ENCODE assay signal across 8 cellular contexts in genomic region chr6:27138837-27139752, GRCh38.
DNase-seq lines count a peak whose midpoint lies in the region; ATAC-seq, FAIRE-seq and TF ChIP-seq lines count a peak whose summit lies in the region.

No MANE protein-coding gene starts in this region.

- ATAC-seq in GM19328 (IDR thresholded peaks at IDR 0.05; ENCODE audit: unreplicated experiment), result peak; percentile 42
- peak; percentile 43 for ATAC-seq in HG03460 (IDR thresholded peaks at IDR 0.05; ENCODE audit: unreplicated experiment)

- H3K27ac Mint-ChIP-seq in brain, result peak overlapping the region; percentile 92 to 100 (median 97)

- H3K27me3 Mint-ChIP-seq in brain, result peaks cover 15% of the 10 kb centered on the region

- no peaks in the 10 kb centered on the region for H3K36me3 Mint-ChIP-seq in brain

- peaks cover 8% of the 10 kb centered on the region for H3K4me1 ChIP-seq in BE2C
- no peaks in the 10 kb centered on the region for H3K4me1 ChIP-seq in kidney (ENCODE audit: control insufficient read depth in 1 of 2, insufficient read depth in 1 of 2, low read depth in 1 of 2, low read length in 2 of 2)

- H3K9me3 ChIP-seq in BE2C (no peaks in the 10 kb centered on the region), kidney (ENCODE audit: control insufficient read depth in 1 of 2, low read length in 2 of 2) (no peaks in the 10 kb centered on the region)

- peak overlapping the region; percentile 75 for H3K4me3 ChIP-seq in BE2C (ENCODE audit: low read depth, low read length)
- H3K4me3 ChIP-seq in kidney (ENCODE audit: low read length in 2 of 2), result peak overlapping the region; percentile 21 to 66

- H3K36me3 ChIP-seq in BE2C (peaks cover 4% of the 10 kb centered on the region; the same call in 1 of the 2 replicates), kidney (ENCODE audit: control insufficient read depth in 1 of 2, insufficient read depth in 2 of 2, low read length in 2 of 2) (no peaks in the 10 kb centered on the region)

- intact Hi-C loops in kidney (cut with DNase I), result no loop called here

- H3K4me3 Mint-ChIP-seq in brain, result peak overlapping the region; percentile 88 to 99 (median 94)

- peak overlapping the region; percentile 45 to 67 for H3K27ac ChIP-seq in kidney (ENCODE audit: low read depth in 2 of 2, low read length in 2 of 2)

- no peaks in the 10 kb centered on the region for H3K9me3 Mint-ChIP-seq in brain

- peak overlapping the region in 1 of 2 donors; percentile 47 for H3K9ac ChIP-seq in kidney (ENCODE audit: low read length in 2 of 2)

- no peaks in the 10 kb centered on the region for H3K27me3 ChIP-seq in BE2C

- DNase-seq in BE2C (peak; percentile 80), T-helper 2 cell (peak in 4 of 5 experiments; percentile 34 to 92 (median 52)), kidney (peak; percentile 82), glomerular visceral epithelial cell (ENCODE audit: extremely low spot score) (no peak)
- DNase-seq in stimulated activated CD4-positive, alpha-beta T cell treated with anti-CD3 and anti-CD28 coated beads, Interleukin-2, amount 100 ng/mL, for 48 hours, result peak; percentile 60 to 68

- H3K4me1 Mint-ChIP-seq in brain, result peaks cover 69% of the 10 kb centered on the region

- FAIRE-seq in kidney (lab: Jason Lieb, UNC), result no peak

- TF ChIP-seq CTCF in BE2C (IDR thresholded peaks at IDR 0.05; ENCODE audit: low read depth, low read length), result no peak
- TF ChIP-seq CTCF in brain (conservative IDR thresholded peaks at IDR 0.05), result no peak
- no peak for TF ChIP-seq CTCF in kidney (IDR thresholded peaks at IDR 0.05; ENCODE audit: borderline replicate concordance, extremely low read depth, insufficient read depth)
